Comparison of ENCODE assay signal across 22 cellular contexts in the genomic region with DNA sequence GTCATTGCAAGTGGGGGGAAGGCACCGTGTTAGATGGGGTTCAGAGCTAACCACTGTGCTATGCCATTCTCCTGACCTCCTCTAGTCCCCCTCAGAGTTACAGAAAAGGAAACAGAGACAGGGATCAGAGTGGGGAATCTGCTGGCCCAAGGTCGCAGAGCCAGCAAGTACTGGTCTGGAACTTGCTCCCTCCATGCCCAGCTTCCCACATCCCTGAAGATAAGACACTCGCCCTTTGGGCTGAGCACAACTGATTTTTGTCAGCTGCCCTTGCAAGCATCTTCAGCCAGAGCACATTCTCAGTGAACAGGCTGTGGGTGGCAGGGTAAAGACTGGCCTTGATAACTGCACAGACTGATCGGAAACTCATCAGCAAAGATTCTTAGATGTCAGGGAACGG. TPM values are rescaled to one million over a fixed set of nuclear protein-coding genes. Genes with fewer than 3 reads are reported as not detected.
DNase-seq lines count a peak whose midpoint lies in the region; ATAC-seq, FAIRE-seq and TF ChIP-seq lines count a peak whose summit lies in the region.
"Had no signal": no experiment of that assay in that cellular context is flagged by ENCODE, and none has a peak within 500 bp of the region (broad histone marks: within the 10 kb centered on the region; RNA-seq: fewer than 3 reads in every experiment).

No MANE protein-coding gene starts in this region.

- ATAC-seq in right cardiac atrium (no peak), naive B cell (ENCODE audit: low read depth in 2 of 2) (no peak), HG03457 (IDR thresholded peaks at IDR 0.05; ENCODE audit: unreplicated experiment) (no peak)
- ATAC-seq: left cardiac atrium had no signal

- TF ChIP-seq CTCF in cardiac muscle cell (IDR thresholded peaks at IDR 0.05; ENCODE audit: low read depth, low read length) (no peak), astrocyte (IDR thresholded peaks at IDR 0.05; ENCODE audit: insufficient read depth, low read depth, low read length) (no peak), transverse colon (IDR thresholded peaks at IDR 0.05) (no peak)

- H3K79me2 ChIP-seq in astrocyte (ENCODE audit: insufficient read depth, low read length): no peaks in the 10 kb centered on the region

- H3K27ac ChIP-seq in cardiac muscle cell: peak overlapping the region; percentile 47
- no peak overlapping the region for H3K27ac ChIP-seq in right cardiac atrium (ENCODE audit: low read length)
- no peak overlapping the region for H3K27ac ChIP-seq in astrocyte (ENCODE audit: low read depth, low read length)
- peak overlapping the region; percentile 90 to 95 (median 92) for H3K27ac ChIP-seq in transverse colon
- H3K27ac ChIP-seq: SJCRH30 had no signal

- H3K4me3 Mint-ChIP-seq in astrocyte (ENCODE audit: unreplicated experiment): no peak overlapping the region
- peak overlapping the region; percentile 15 to 98 (median 90) for H3K4me3 Mint-ChIP-seq in naive B cell

- no peak overlapping the region for H3K4me2 ChIP-seq in astrocyte (ENCODE audit: low read length)

- H3K36me3 Mint-ChIP-seq in astrocyte (ENCODE audit: low read depth, unreplicated experiment) (peaks cover 3% of the 10 kb centered on the region), naive B cell (no peaks in the 10 kb centered on the region)

- peak overlapping the region; percentile 17 for H3K27ac Mint-ChIP-seq in astrocyte (ENCODE audit: unreplicated experiment)
- H3K27ac Mint-ChIP-seq in naive B cell: peak overlapping the region in 2 of 6 donors; percentile 32 to 70

- no peaks in the 10 kb centered on the region for H4K20me1 ChIP-seq in astrocyte (ENCODE audit: insufficient read depth, low read length)

- H3K4me3 ChIP-seq in cardiac muscle cell (no peak overlapping the region), right cardiac atrium (ENCODE audit: low read length) (no peak overlapping the region), astrocyte (ENCODE audit: insufficient read depth, low read depth, low read length) (no peak overlapping the region), transverse colon (no peak overlapping the region)

- no peak for FAIRE-seq in astrocyte (lab: Jason Lieb, UNC)

- H3K27me3 Mint-ChIP-seq in astrocyte (ENCODE audit: low read depth, unreplicated experiment) (peaks cover 15% of the 10 kb centered on the region), naive B cell (peaks cover 21 to 39% (median 33%) of the 10 kb centered on the region in 3 donors)

- H3K36me3 ChIP-seq in cardiac muscle cell (no peaks in the 10 kb centered on the region), astrocyte (ENCODE audit: insufficient read depth, low read length) (no peaks in the 10 kb centered on the region), transverse colon (no peaks in the 10 kb centered on the region)
- H3K36me3 ChIP-seq: SJCRH30 had no signal

- no peak for DNase-seq in cardiac muscle cell (ENCODE audit: low read depth in 1 of 2, low spot score in 1 of 2)
- DNase-seq in right cardiac atrium: no peak
- DNase-seq in astrocyte (ENCODE audit: low read depth): no peak
- no peak for DNase-seq in naive B cell
- no peak for DNase-seq in transverse colon
- DNase-seq in stimulated activated CD4-positive, alpha-beta T cell treated with anti-CD3 and anti-CD28 coated beads, Interleukin-4, amount 100 ng/mL, for 4 hours: no peak
- DNase-seq in epidermal melanocyte (ENCODE audit: insufficient read length, low spot score): no peak
- DNase-seq: activated CD4-positive, alpha-beta T cell treated with anti-CD3 and anti-CD28 coated beads for 4 hours; activated CD8-positive, alpha-beta memory T cell treated with anti-CD3 and anti-CD28 coated beads, Interleukin-2, amount 50 U/mL, for 48 hours; activated naive CD4-positive, alpha-beta T cell treated with Interleukin-2 at 50 U/mL for 16 hours; EL; foreskin fibroblast; left cardiac atrium; NCI-H2029; NCI-H510A treated with DMSO at 0.1 percent for 48 hours; OCI-M1; SJCRH30; stimulated activated CD4-positive, alpha-beta T cell treated with anti-CD3 and anti-CD28 coated beads, Interleukin-12 subunit alpha, Interleukin-12 subunit beta, amount 100 ng/mL, for 4 hours; stimulated activated naive CD4-positive, alpha-beta T cell; T-helper 9 cell had no signal

- H3K4me1 ChIP-seq in cardiac muscle cell (ENCODE audit: low read depth): peaks cover 10% of the 10 kb centered on the region
- H3K4me1 ChIP-seq in right cardiac atrium (ENCODE audit: control insufficient read depth, insufficient read depth, low read length): peaks cover 7% of the 10 kb centered on the region
- H3K4me1 ChIP-seq in astrocyte (ENCODE audit: insufficient read depth, low read length): peaks cover 3% of the 10 kb centered on the region
- H3K4me1 ChIP-seq in transverse colon: peaks cover 0 to 38% (median 28%) of the 10 kb centered on the region in 4 donors
- H3K4me1 ChIP-seq: SJCRH30 had no signal

- H3K9me3 Mint-ChIP-seq in astrocyte (ENCODE audit: unreplicated experiment): peaks cover 2% of the 10 kb centered on the region
- no peaks in the 10 kb centered on the region for H3K9me3 Mint-ChIP-seq in naive B cell

- no peak overlapping the region for H2AFZ ChIP-seq in astrocyte (ENCODE audit: low read depth, low read length)

- H3K9me3 ChIP-seq in cardiac muscle cell (ENCODE audit: low read depth) (no peaks in the 10 kb centered on the region), right cardiac atrium (ENCODE audit: control insufficient read depth, low read length) (no peaks in the 10 kb centered on the region), astrocyte (ENCODE audit: insufficient read depth, low read depth, low read length) (no peaks in the 10 kb centered on the region), transverse colon (no peaks in the 10 kb centered on the region)
- H3K9me3 ChIP-seq: ascending aorta, SJCRH30 had no signal

- 59% methylated on average over 5 of the region's 5 CpGs for WGBS in right cardiac atrium
- WGBS in transverse colon (ENCODE audit: low coverage in 1 of 2), 2 donors: 15 to 42% methylated on average over 2 to 5 of the region's 5 CpGs

- no peak for TF ChIP-seq EP300 in transverse colon (IDR thresholded peaks at IDR 0.05; ENCODE audit: low read depth)

- intact Hi-C loops in right cardiac atrium (cut with DNase I) (loop anchor here in 2 of 4 donors (10.0 kb wide), 1 partner anchor 128 kb away; no protein-coding TSS in a partner anchor), transverse colon (cut with DNase I; ENCODE audit: low total_unique reads) (loop anchor here (10.0 kb wide), 1 partner anchor 118 kb away; no protein-coding TSS in a partner anchor)

- TF ChIP-seq POLR2A in transverse colon (IDR thresholded peaks at IDR 0.05): no peak

- H3K9ac ChIP-seq in astrocyte (ENCODE audit: low read length): no peak overlapping the region

- in situ Hi-C loops in transverse colon (cut with MboI; ENCODE audit: low pct_ligation_motif_present in 1 of 4, low pct_unique_long_range_greater_than_20kb in 1 of 4, low sequenced_read_pairs in 3 of 4): no loop called here

- H3K4me1 Mint-ChIP-seq in astrocyte (ENCODE audit: low read depth, unreplicated experiment) (peaks cover 2% of the 10 kb centered on the region), naive B cell (peaks cover 12 to 13% (median 12%) of the 10 kb centered on the region in 3 donors)

- no peaks in the 10 kb centered on the region for H3K27me3 ChIP-seq in cardiac muscle cell
- H3K27me3 ChIP-seq in right cardiac atrium (ENCODE audit: control insufficient read depth, insufficient read depth): no peaks in the 10 kb centered on the region
- peaks cover 12% of the 10 kb centered on the region for H3K27me3 ChIP-seq in astrocyte (ENCODE audit: insufficient read depth, low read length)
- H3K27me3 ChIP-seq in transverse colon: no peaks in the 10 kb centered on the region
- H3K27me3 ChIP-seq: ascending aorta, SJCRH30 had no signal

RNA-seq across cellular contexts. Expression of gene SORBS1, which starts 1.2 kb away (rescaled TPM):
- 14.9 and 20.6 TPM in 2 replicates for total RNA-seq in cardiac muscle cell
- polyA plus RNA-seq in cardiac muscle cell: 11.0 and 12.8 TPM in 2 replicates
- 100 to 1,000 TPM; 347 to 511 (median 454) TPM for total RNA-seq in right cardiac atrium
- 225 TPM for polyA plus RNA-seq in right cardiac atrium
- total RNA-seq in astrocyte: 5.1 and 6.0 TPM in 2 replicates
- polyA plus RNA-seq in naive B cell (ENCODE audit: low read depth in 6 of 6): under 1 TPM in 2 of 6 donors, not detected in 4; 0.13 to 0.94 TPM
- total RNA-seq in transverse colon: 100 to 1,000 TPM in 3 of 4 donors, 10 to 100 TPM in 1; 92.2 to 308 (median 150) TPM

Comparison
In these comparisons a context has a peak if more than half of its experiments do, and no peak if none do; other contexts are left out.
1. H3K27ac ChIP-seq: peak in cardiac muscle cell (single experiment) and transverse colon (4 of 4); none in right cardiac atrium (single experiment) and astrocyte (single experiment).